23 cellular contexts compared by ENCODE assay signal in the genomic region with DNA sequence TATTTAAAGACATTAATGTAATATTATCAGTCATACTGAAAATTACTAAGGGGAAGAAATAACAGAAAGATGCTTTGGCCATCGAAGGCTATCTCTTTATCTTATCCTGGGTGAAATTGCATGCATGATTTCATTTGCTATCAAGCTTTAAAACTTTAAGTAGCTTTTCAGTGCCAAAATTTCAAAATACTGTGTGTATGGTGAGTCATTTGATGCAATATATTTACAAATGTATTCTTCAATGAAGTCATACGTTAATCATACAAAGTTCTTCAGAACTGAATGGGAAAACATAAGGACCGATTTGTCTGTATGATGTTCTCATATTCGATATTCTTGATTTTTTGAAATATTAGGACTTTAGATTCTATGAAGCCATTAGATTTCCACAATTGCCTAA.
"Had no signal": no experiment of that assay in that cellular context is flagged by ENCODE, and none has a peak within 500 bp of the region (broad histone marks: within the 10 kb centered on the region; RNA-seq: fewer than 3 reads in every experiment).

No MANE protein-coding gene starts in this region.

- H3K27me3 Mint-ChIP-seq: IgD-negative memory B cell, T-cell had no signal

- H3K36me3 Mint-ChIP-seq: IgD-negative memory B cell, T-cell had no signal

- H3K9ac ChIP-seq: KMS-11, SK-N-SH had no signal

- H3K4me2 ChIP-seq: KMS-11, SK-N-SH had no signal

- H3K9me3 ChIP-seq: MG63, SK-N-SH had no signal

- H3K27ac Mint-ChIP-seq: IgD-negative memory B cell, T-cell had no signal

- H3K4me1 Mint-ChIP-seq: IgD-negative memory B cell, T-cell had no signal

- ATAC-seq: K562, Panc1, T-cell had no signal

- H3K4me3 Mint-ChIP-seq: IgD-negative memory B cell, T-cell had no signal

- H3K36me3 ChIP-seq: MG63 had no signal

- H3K9me3 Mint-ChIP-seq: IgD-negative memory B cell had no signal

- H3K4me3 ChIP-seq: K562, MG63 had no signal

- H3K27me3 ChIP-seq: MG63 had no signal

- H3K27ac ChIP-seq: HL-60, KMS-11, RWPE1 had no signal

- H3K9me2 ChIP-seq: SK-N-SH had no signal

- DNase-seq: Kasumi-1, MG63, NCI-H1092 treated with DMSO at 0.1 percent for 48 hours, NCI-H1436, NCI-H187, NCI-H2029, NCI-H2081 treated with DMSO at 0.1 percent for 48 hours, NCI-H2171, NCI-H226, NCI-H446, NCI-H510A, NCI-H524 treated with DMSO at 0.1 percent for 48 hours, NCI-H774, SHP77, SK-N-SH, SW 1271, T-cell had no signal

- FAIRE-seq: K562 had no signal
